ENCODE assay signal across 8 cellular contexts in the genomic region with DNA sequence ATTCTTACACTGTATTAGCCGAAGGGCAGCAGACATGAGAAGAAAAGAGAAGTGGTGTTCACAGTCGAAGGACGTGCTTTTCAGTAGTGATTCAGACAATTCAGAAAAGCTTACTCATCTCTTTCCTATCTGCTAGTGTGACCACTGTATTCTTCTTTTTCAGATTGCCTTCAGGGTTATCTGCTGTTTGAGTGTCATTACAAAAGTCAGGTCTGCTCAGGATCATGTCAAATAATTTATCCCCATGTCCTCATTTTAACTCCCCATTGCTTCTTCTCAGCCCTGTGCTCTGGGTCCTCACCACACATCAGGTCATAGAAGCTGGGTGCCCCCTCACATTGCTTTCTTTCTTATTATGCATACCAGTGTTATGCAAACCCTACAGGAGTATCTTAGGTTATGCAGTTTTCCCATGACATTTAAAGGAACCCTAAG.
A peak's percentile ranks its signal among the peaks of the same experiment; 100 is the strongest.
DNase-seq lines count a peak whose midpoint lies in the region; ATAC-seq and TF ChIP-seq lines count a peak whose summit lies in the region.

No MANE protein-coding gene starts in this region.

- TF ChIP-seq CTCF in GM06990 (IDR thresholded peaks at IDR 0.05; ENCODE audit: insufficient read depth, low read length, poor library complexity, severe bottlenecking) = no peak
- no peak for TF ChIP-seq CTCF in fibroblast of the aortic adventitia (IDR thresholded peaks at IDR 0.05; ENCODE audit: insufficient read depth, low read length)
- no peak for TF ChIP-seq CTCF in gastroesophageal sphincter (IDR thresholded peaks at IDR 0.05)

- ATAC-seq in GM21576 (IDR thresholded peaks at IDR 0.05; ENCODE audit: unreplicated experiment) = peak; percentile 94
- ATAC-seq in gastroesophageal sphincter = no peak

- peaks cover 0 to 9% (median 0%) of the 10 kb centered on the region in 3 donors for H3K4me1 ChIP-seq in gastroesophageal sphincter

- H3K4me3 ChIP-seq in GM06990 (replicated peaks; ENCODE audit: low read depth, low read length) = no peak overlapping the region
- H3K4me3 ChIP-seq in fibroblast of the aortic adventitia (ENCODE audit: low read depth, low read length) = no peak overlapping the region
- no peak overlapping the region for H3K4me3 ChIP-seq in gastroesophageal sphincter

- H3K36me3 ChIP-seq in GM06990 (ENCODE audit: control insufficient read depth, insufficient read depth, low read length) (no peaks in the 10 kb centered on the region), gastroesophageal sphincter (no peaks in the 10 kb centered on the region)

- H3K27me3 ChIP-seq in GM06990 (replicated peaks; ENCODE audit: control insufficient read depth, insufficient read depth, low read length) (no peaks in the 10 kb centered on the region), gastroesophageal sphincter (no peaks in the 10 kb centered on the region)

- H3K27ac ChIP-seq in gastroesophageal sphincter = no peak overlapping the region

- TF ChIP-seq POLR2A in gastroesophageal sphincter (IDR thresholded peaks at IDR 0.05) = no peak

- TF ChIP-seq EP300 in gastroesophageal sphincter (IDR thresholded peaks at IDR 0.05) = no peak

- peak; percentile 56 for DNase-seq in GM06990 (ENCODE audit: extremely low read depth, insufficient read length)
- DNase-seq in HPDE6-E6E7 (ENCODE audit: extremely low spot score) = peak; percentile 19
- DNase-seq in fibroblast of the aortic adventitia (ENCODE audit: low read depth) = peak; percentile 67
- no peak for DNase-seq in NCI-H82 treated with DMSO at 0.1 percent for 48 hours (lab: John Stamatoyannopoulos, UW; ENCODE audit: unreplicated experiment)
- DNase-seq in NCI-H2107 (lab: John Stamatoyannopoulos, UW) = no peak
- no peak for DNase-seq in DMS 273 (lab: John Stamatoyannopoulos, UW; ENCODE audit: unreplicated experiment)

- 25 to 35% methylated on average over 3 of the region's 3 CpGs for WGBS in gastroesophageal sphincter (ENCODE audit: low coverage in 1 of 2), 2 donors

- H3K9me3 ChIP-seq in gastroesophageal sphincter = no peaks in the 10 kb centered on the region

Comparison
In these comparisons a context has a peak if more than half of its experiments do, and no peak if none do; other contexts are left out.
1. DNase-seq: peak in GM06990 (single experiment), HPDE6-E6E7 (single experiment) and fibroblast of the aortic adventitia (single experiment); none in NCI-H82 treated with DMSO at 0.1 percent for 48 hours (single experiment), NCI-H2107 (single experiment) and DMS 273 (single experiment).